In the genomic region with DNA sequence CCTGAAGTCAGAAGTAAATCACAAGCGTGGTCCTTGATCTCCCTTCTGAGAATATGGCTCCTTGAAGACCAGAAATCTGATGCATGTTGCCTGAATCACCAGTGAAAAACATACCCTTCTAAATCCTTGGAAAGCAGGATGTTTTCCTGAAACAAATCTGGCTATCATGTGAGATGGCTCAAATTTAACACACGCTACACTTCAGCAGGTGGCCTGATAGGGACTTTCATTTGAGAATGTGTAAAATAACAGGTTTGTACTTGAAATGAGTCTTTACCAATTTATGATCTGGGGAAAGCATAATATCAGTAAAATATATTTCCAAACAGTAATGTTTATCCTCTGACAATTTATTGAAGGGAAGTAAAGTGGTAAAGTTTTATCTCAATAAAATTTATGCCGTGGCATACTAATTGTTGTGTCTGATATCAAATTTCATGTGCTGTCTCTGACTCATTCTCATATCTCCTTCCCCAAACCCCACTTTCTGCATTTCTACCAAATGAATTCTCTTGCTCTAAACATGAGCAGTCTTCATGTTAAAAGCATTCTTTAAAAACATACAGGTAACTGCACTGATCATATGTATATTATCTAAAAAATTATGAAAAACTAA, we compare ENCODE assay signal across 34 cellular contexts. TPM values are rescaled to one million over a fixed set of nuclear protein-coding genes. Genes with fewer than 3 reads are reported as not detected.
"Had no signal": no experiment of that assay in that cellular context is flagged by ENCODE, and none has a peak within 500 bp of the region (broad histone marks: within the 10 kb centered on the region; RNA-seq: fewer than 3 reads in every experiment).

No MANE protein-coding gene starts in this region.

- DNase-seq: activated CD4-positive, alpha-beta memory T cell treated with anti-CD3 and anti-CD28 coated beads for 36 hours; activated CD4-positive, alpha-beta T cell treated with anti-CD3 and anti-CD28 coated beads, Interleukin-2, amount 10 ng/mL, durations not matched to agents 24 days and 14 days; activated CD4-positive, CD25-positive, alpha-beta regulatory T cell treated with anti-CD3 and anti-CD28 coated beads, Interleukin-2, amount 50 U/mL, for 72 hours; activated CD8-positive, alpha-beta memory T cell treated with anti-CD3 and anti-CD28 coated beads, Interleukin-2, amount 50 U/mL, for 4 hours; activated effector memory CD4-positive, alpha-beta T cell treated with anti-CD3 and anti-CD28 coated beads, Interleukin-2, amount 50 U/mL, for 16 hours; activated naive CD4-positive, alpha-beta T cell treated with anti-CD3 and anti-CD28 coated beads for 36 hours; activated naive CD8-positive, alpha-beta T cell treated with anti-CD3 and anti-CD28 coated beads for 36 hours; activated T-cell treated with anti-CD3 and anti-CD28 coated beads, Interleukin-2, amount 50 U/mL, for 1 hour; adrenal gland; cortex of kidney; effector memory CD8-positive, alpha-beta T cell; left cardiac atrium; mammary epithelial cell; naive thymus-derived CD4-positive, alpha-beta T cell; occipital lobe; stimulated activated CD4-positive, alpha-beta T cell treated with anti-CD3 and anti-CD28 coated beads, Interleukin-15, amount 100 ng/mL, for 24 hours; stimulated activated CD4-positive, alpha-beta T cell treated with anti-CD3 and anti-CD28 coated beads, Interleukin-2, amount 100 ng/mL, for 24 hours; stimulated activated naive B cell treated with anti-CD40 and anti-IgM and Interleukin-4, amounts not matched to agents 10 μg/mL and 1 μg/mL and 100 μg/mL, for 72 hours; tibial artery; upper lobe of right lung; WERI-Rb-1 had no signal

- ATAC-seq: effector memory CD8-positive, alpha-beta T cell; gastroesophageal sphincter; left cardiac atrium; naive thymus-derived CD4-positive, alpha-beta T cell; upper lobe of right lung had no signal

- H3K79me2 ChIP-seq: hepatocyte had no signal

- H3K4me1 ChIP-seq: adrenal gland, ascending aorta, gastroesophageal sphincter, upper lobe of right lung had no signal

- H3K27ac ChIP-seq: adrenal gland, ascending aorta, gastroesophageal sphincter, hepatocyte, right atrium auricular region, suprapubic skin, tibial artery, upper lobe of right lung, WERI-Rb-1 had no signal

- H3K27me3 ChIP-seq: adrenal gland, ascending aorta, hepatocyte, right atrium auricular region, tibial artery, upper lobe of right lung had no signal

- H2AFZ ChIP-seq: hepatocyte had no signal

- H3K4me2 ChIP-seq: hepatocyte had no signal

- H3K9me3 ChIP-seq: adrenal gland, ascending aorta, right atrium auricular region, suprapubic skin, tibial artery, upper lobe of right lung had no signal

- H3K4me3 ChIP-seq: adrenal gland, ascending aorta, gastroesophageal sphincter, hepatocyte, right atrium auricular region, suprapubic skin, tibial artery, upper lobe of right lung had no signal

- H3K36me3 ChIP-seq: adrenal gland, ascending aorta, gastroesophageal sphincter, right atrium auricular region, suprapubic skin, tibial artery, upper lobe of right lung, WERI-Rb-1 had no signal

RNA-seq across cellular contexts. Expression of gene CYP3A4, which starts 17.4 kb away (rescaled TPM):
- total RNA-seq: activated CD4-positive, alpha-beta memory T cell treated with anti-CD3 and anti-CD28 coated beads for 36 hours; activated CD4-positive, alpha-beta T cell treated with anti-CD3 and anti-CD28 coated beads, Interleukin-2, amount 10 ng/mL, durations not matched to agents 24 days and 14 days; activated CD8-positive, alpha-beta memory T cell treated with anti-CD3 and anti-CD28 coated beads for 36 hours; activated naive CD4-positive, alpha-beta T cell treated with anti-CD3 and anti-CD28 coated beads for 36 hours; activated naive CD8-positive, alpha-beta T cell treated with anti-CD3 and anti-CD28 coated beads for 36 hours; activated T-helper 1 cell treated with anti-CD3 and anti-CD28 coated beads, Interleukin-12 subunit alpha, Interleukin-12 subunit beta, Interleukin-2, Interleukin-4 antibody, amounts not matched to agents 30 ng/mL and 10 ng/mL and 1 ng/mL, durations not matched to agents 14 hours and 24 hours and 36 hours; ascending aorta; cardiac septum; cerebellum; endothelial cell of umbilical vein; fibroblast of villous mesenchyme; gastroesophageal sphincter; mammary epithelial cell; naive thymus-derived CD4-positive, alpha-beta T cell; neural crest cell; occipital lobe; pulmonary artery endothelial cell; upper lobe of right lung had no signal

RNA-seq across cellular contexts. Expression of gene CYP3A7, which starts 31.6 kb away (rescaled TPM):
- total RNA-seq: activated CD4-positive, alpha-beta memory T cell treated with anti-CD3 and anti-CD28 coated beads for 36 hours; activated CD4-positive, alpha-beta T cell treated with anti-CD3 and anti-CD28 coated beads, Interleukin-2, amount 10 ng/mL, durations not matched to agents 24 days and 14 days; activated CD8-positive, alpha-beta memory T cell treated with anti-CD3 and anti-CD28 coated beads for 36 hours; activated naive CD4-positive, alpha-beta T cell treated with anti-CD3 and anti-CD28 coated beads for 36 hours; activated naive CD8-positive, alpha-beta T cell treated with anti-CD3 and anti-CD28 coated beads for 36 hours; activated T-helper 1 cell treated with anti-CD3 and anti-CD28 coated beads, Interleukin-12 subunit alpha, Interleukin-12 subunit beta, Interleukin-2, Interleukin-4 antibody, amounts not matched to agents 30 ng/mL and 10 ng/mL and 1 ng/mL, durations not matched to agents 14 hours and 24 hours and 36 hours; ascending aorta; cardiac septum; endothelial cell of umbilical vein; fibroblast of villous mesenchyme; gastroesophageal sphincter; left cardiac atrium; mammary epithelial cell; naive thymus-derived CD4-positive, alpha-beta T cell; neural crest cell; occipital lobe; pulmonary artery endothelial cell had no signal
